18 cellular contexts compared by ENCODE assay signal in genomic region chr3:17979911-17980310, GRCh38.
"Had no signal": no experiment of that assay in that cellular context is flagged by ENCODE, and none has a peak within 500 bp of the region (broad histone marks: within the 10 kb centered on the region; RNA-seq: fewer than 3 reads in every experiment).

No MANE protein-coding gene starts in this region.

- H3K27me3 ChIP-seq: brain microvascular endothelial cell, gastrocnemius medialis, left lung, upper lobe of left lung had no signal

- DNase-seq: activated CD4-positive, alpha-beta memory T cell treated with anti-CD3 and anti-CD28 coated beads, Interleukin-2, amount 10 ng/mL, durations not matched to agents 7 days and 5 days; activated CD4-positive, alpha-beta T cell treated with anti-CD3 and anti-CD28 coated beads for 48 hours; activated CD4-positive, CD25-positive, alpha-beta regulatory T cell; activated T-cell treated with anti-CD3 and anti-CD28 coated beads, Interleukin-2, amount 50 U/mL, for 24 hours; aorta; gastrocnemius medialis; left lung; mammary epithelial cell; nephron progenitor cell; retina; stimulated activated naive B cell treated with anti-CD40 and anti-IgM and Interleukin-4, amounts not matched to agents 10 μg/mL and 1 μg/mL and 100 μg/mL, for 72 hours; upper lobe of left lung had no signal

- H3K27ac Mint-ChIP-seq: activated CD4-positive, alpha-beta memory T cell treated with anti-CD3 and anti-CD28 coated beads, Interleukin-2, amount 10 ng/mL, durations not matched to agents 7 days and 5 days; activated naive CD4-positive, alpha-beta T cell treated with anti-CD3 and anti-CD28 coated beads for 36 hours; activated T-cell treated with anti-CD3 and anti-CD28 coated beads, Interleukin-2, amount 50 U/mL, for 24 hours; activated T-helper 2 cell treated with anti-CD3 and anti-CD28 coated beads, Interferon-gamma antibody, Interleukin-2, Interleukin-4, amounts not matched to agents 10 μg/mL and 5 μg/mL and 100 μg/mL, durations not matched to agents 14 hours and 24 hours and 36 hours; nephron progenitor cell; stimulated activated naive B cell treated with anti-CD40 and anti-IgM and Interleukin-4, amounts not matched to agents 10 μg/mL and 1 μg/mL and 100 μg/mL, for 72 hours had no signal

- H3K36me3 ChIP-seq: brain microvascular endothelial cell, gastrocnemius medialis, left lung, thoracic aorta, upper lobe of left lung had no signal

- H3K4me1 Mint-ChIP-seq: activated CD4-positive, alpha-beta memory T cell treated with anti-CD3 and anti-CD28 coated beads, Interleukin-2, amount 10 ng/mL, durations not matched to agents 7 days and 5 days; central memory CD8-positive, alpha-beta T cell; stimulated activated naive B cell treated with anti-CD40 and anti-IgM and Interleukin-4, amounts not matched to agents 10 μg/mL and 1 μg/mL and 100 μg/mL, for 72 hours had no signal

- H3K36me3 Mint-ChIP-seq: stimulated activated naive B cell treated with anti-CD40 and anti-IgM and Interleukin-4, amounts not matched to agents 10 μg/mL and 1 μg/mL and 100 μg/mL, for 72 hours had no signal

- H3K9me3 Mint-ChIP-seq: activated CD4-positive, alpha-beta memory T cell treated with anti-CD3 and anti-CD28 coated beads, Interleukin-2, amount 10 ng/mL, durations not matched to agents 7 days and 5 days; activated naive CD4-positive, alpha-beta T cell treated with anti-CD3 and anti-CD28 coated beads for 36 hours; activated T-cell treated with anti-CD3 and anti-CD28 coated beads, Interleukin-2, amount 50 U/mL, for 24 hours; activated T-helper 2 cell treated with anti-CD3 and anti-CD28 coated beads, Interferon-gamma antibody, Interleukin-2, Interleukin-4, amounts not matched to agents 10 μg/mL and 5 μg/mL and 100 μg/mL, durations not matched to agents 14 hours and 24 hours and 36 hours; central memory CD8-positive, alpha-beta T cell; nephron progenitor cell; stimulated activated naive B cell treated with anti-CD40 and anti-IgM and Interleukin-4, amounts not matched to agents 10 μg/mL and 1 μg/mL and 100 μg/mL, for 72 hours had no signal

- H3K4me3 ChIP-seq: coronary artery, gastrocnemius medialis, left lung, thoracic aorta, upper lobe of left lung had no signal

- ATAC-seq: gastrocnemius medialis; left lung; stimulated activated naive B cell treated with anti-CD40 and anti-IgM and Interleukin-4, amounts not matched to agents 10 μg/mL and 1 μg/mL and 100 μg/mL, for 72 hours had no signal

- H3K4me3 Mint-ChIP-seq: activated CD4-positive, alpha-beta memory T cell treated with anti-CD3 and anti-CD28 coated beads, Interleukin-2, amount 10 ng/mL, durations not matched to agents 7 days and 5 days; activated naive CD4-positive, alpha-beta T cell treated with anti-CD3 and anti-CD28 coated beads for 36 hours; activated T-cell treated with anti-CD3 and anti-CD28 coated beads, Interleukin-2, amount 50 U/mL, for 24 hours; central memory CD8-positive, alpha-beta T cell; nephron progenitor cell; stimulated activated naive B cell treated with anti-CD40 and anti-IgM and Interleukin-4, amounts not matched to agents 10 μg/mL and 1 μg/mL and 100 μg/mL, for 72 hours had no signal

- H3K27ac ChIP-seq: brain microvascular endothelial cell, coronary artery, gastrocnemius medialis, left lung, thoracic aorta, upper lobe of left lung had no signal

- H3K4me1 ChIP-seq: gastrocnemius medialis, left lung, upper lobe of left lung had no signal
